Comparison of ENCODE assay signal across 8 cellular contexts in the genomic region with DNA sequence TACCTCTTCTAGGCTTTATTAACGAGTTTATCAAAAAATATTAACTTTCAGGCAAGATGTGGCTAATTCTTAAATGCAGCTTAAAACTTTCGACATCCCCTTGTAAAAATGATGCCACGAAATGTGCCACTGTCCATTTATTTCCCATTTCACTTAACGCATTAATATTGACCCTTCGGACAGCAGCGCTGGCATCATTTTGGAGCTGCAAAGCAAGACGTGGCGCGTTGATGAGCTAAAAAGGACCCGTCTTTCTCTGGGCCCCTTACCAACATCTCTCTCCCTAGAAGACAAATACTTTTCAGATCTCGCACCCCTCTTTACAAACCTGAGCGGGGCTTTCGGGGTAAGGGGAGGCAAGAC.
DNase-seq lines count a peak whose midpoint lies in the region; ATAC-seq and TF ChIP-seq lines count a peak whose summit lies in the region.

No MANE protein-coding gene starts in this region.

- no peak for DNase-seq in activated T-cell treated with anti-CD3 and anti-CD28 coated beads, Interleukin-2, amount 50 U/mL, for 72 hours
- DNase-seq in activated T-cell treated with anti-CD3 and anti-CD28 coated beads, Interleukin-2, amount 50 U/mL, for 48 hours = no peak
- no peak for DNase-seq in activated T-helper 2 cell treated with anti-CD3 and anti-CD28 coated beads, Interferon-gamma antibody, Interleukin-2, Interleukin-4, amounts not matched to agents 10 μg/mL and 5 μg/mL and 100 μg/mL, durations not matched to agents 14 hours and 24 hours and 36 hours (ENCODE audit: low spot score)
- DNase-seq in immature natural killer cell (no peak), thoracic aorta (ENCODE audit: low spot score) (no peak), NCI-H1417 (lab: John Stamatoyannopoulos, UW) (no peak), NAMALWA (ENCODE audit: low spot score) (no peak)

- H3K9me3 ChIP-seq in thoracic aorta = no peaks in the 10 kb centered on the region

- H3K9me3 Mint-ChIP-seq in activated T-cell treated with anti-CD3 and anti-CD28 coated beads, Interleukin-2, amount 50 U/mL, for 72 hours = no peaks in the 10 kb centered on the region
- no peaks in the 10 kb centered on the region for H3K9me3 Mint-ChIP-seq in activated T-helper 2 cell treated with anti-CD3 and anti-CD28 coated beads, Interferon-gamma antibody, Interleukin-2, Interleukin-4, amounts not matched to agents 10 μg/mL and 5 μg/mL and 100 μg/mL, durations not matched to agents 14 hours and 24 hours and 36 hours
- H3K9me3 Mint-ChIP-seq in immature natural killer cell = no peaks in the 10 kb centered on the region

- H3K36me3 ChIP-seq in thoracic aorta = no peaks in the 10 kb centered on the region

- no peaks in the 10 kb centered on the region for H3K4me1 Mint-ChIP-seq in activated T-cell treated with anti-CD3 and anti-CD28 coated beads, Interleukin-2, amount 50 U/mL, for 72 hours (ENCODE audit: low read depth)
- H3K4me1 Mint-ChIP-seq in activated T-helper 2 cell treated with anti-CD3 and anti-CD28 coated beads, Interferon-gamma antibody, Interleukin-2, Interleukin-4, amounts not matched to agents 10 μg/mL and 5 μg/mL and 100 μg/mL, durations not matched to agents 14 hours and 24 hours and 36 hours (ENCODE audit: low read depth) = peaks cover 5% of the 10 kb centered on the region
- H3K4me1 Mint-ChIP-seq in immature natural killer cell = peaks cover 7 to 13% of the 10 kb centered on the region in 2 donors

- intact Hi-C loops in activated T-helper 2 cell treated with anti-CD3 and anti-CD28 coated beads, Interferon-gamma antibody, Interleukin-2, Interleukin-4, amounts not matched to agents 10 μg/mL and 5 μg/mL and 100 μg/mL, durations not matched to agents 14 hours and 24 hours and 36 hours (cut with micrococcal nuclease) = loop anchor here (5.0 to 10.0 kb wide), 2 partner anchors 80 to 182 kb away; no protein-coding TSS in a partner anchor

- peaks cover 50% of the 10 kb centered on the region for H3K27me3 Mint-ChIP-seq in activated T-cell treated with anti-CD3 and anti-CD28 coated beads, Interleukin-2, amount 50 U/mL, for 72 hours (ENCODE audit: low read depth)
- H3K27me3 Mint-ChIP-seq in activated T-helper 2 cell treated with anti-CD3 and anti-CD28 coated beads, Interferon-gamma antibody, Interleukin-2, Interleukin-4, amounts not matched to agents 10 μg/mL and 5 μg/mL and 100 μg/mL, durations not matched to agents 14 hours and 24 hours and 36 hours (ENCODE audit: low read depth) = peaks cover 59% of the 10 kb centered on the region
- peaks cover 9 to 19% (median 14%) of the 10 kb centered on the region in 3 donors for H3K27me3 Mint-ChIP-seq in immature natural killer cell (ENCODE audit: low read depth in 3 of 3)

- TF ChIP-seq CTCF in thoracic aorta (IDR thresholded peaks at IDR 0.05) = no peak

- H3K27ac Mint-ChIP-seq in activated T-cell treated with anti-CD3 and anti-CD28 coated beads, Interleukin-2, amount 50 U/mL, for 72 hours = no peak overlapping the region
- no peak overlapping the region for H3K27ac Mint-ChIP-seq in activated T-helper 2 cell treated with anti-CD3 and anti-CD28 coated beads, Interferon-gamma antibody, Interleukin-2, Interleukin-4, amounts not matched to agents 10 μg/mL and 5 μg/mL and 100 μg/mL, durations not matched to agents 14 hours and 24 hours and 36 hours
- H3K27ac Mint-ChIP-seq in immature natural killer cell = no peak overlapping the region

- peaks cover 0 to 6% of the 10 kb centered on the region in 2 donors for H3K4me1 ChIP-seq in thoracic aorta (ENCODE audit: control insufficient read depth in 1 of 2, low read depth in 2 of 2)

- H3K4me3 ChIP-seq in thoracic aorta = peak overlapping the region; percentile 83

- H3K27me3 ChIP-seq in thoracic aorta (replicated peaks; ENCODE audit: insufficient read depth) = peaks cover 7% of the 10 kb centered on the region

- no peak for ATAC-seq in activated T-cell treated with anti-CD3 and anti-CD28 coated beads, Interleukin-2, amount 50 U/mL, for 72 hours (replicated peaks in 1 of 2)
- ATAC-seq in thoracic aorta (ENCODE audit: insufficient number of reproducible peaks, low FRiP score, low read depth) = no peak
- ATAC-seq in GM21381 (IDR thresholded peaks at IDR 0.05; ENCODE audit: unreplicated experiment) = no peak

- no peak overlapping the region for H3K27ac ChIP-seq in thoracic aorta

- no peaks in the 10 kb centered on the region for H3K36me3 Mint-ChIP-seq in activated T-cell treated with anti-CD3 and anti-CD28 coated beads, Interleukin-2, amount 50 U/mL, for 72 hours (ENCODE audit: insufficient read depth in 2 of 2)
- no peaks in the 10 kb centered on the region for H3K36me3 Mint-ChIP-seq in activated T-helper 2 cell treated with anti-CD3 and anti-CD28 coated beads, Interferon-gamma antibody, Interleukin-2, Interleukin-4, amounts not matched to agents 10 μg/mL and 5 μg/mL and 100 μg/mL, durations not matched to agents 14 hours and 24 hours and 36 hours (ENCODE audit: low read depth)
- H3K36me3 Mint-ChIP-seq in immature natural killer cell = no peaks in the 10 kb centered on the region

- peak overlapping the region; percentile 41 to 67 for H3K4me3 Mint-ChIP-seq in activated T-cell treated with anti-CD3 and anti-CD28 coated beads, Interleukin-2, amount 50 U/mL, for 72 hours
- peak overlapping the region; percentile 31 for H3K4me3 Mint-ChIP-seq in activated T-helper 2 cell treated with anti-CD3 and anti-CD28 coated beads, Interferon-gamma antibody, Interleukin-2, Interleukin-4, amounts not matched to agents 10 μg/mL and 5 μg/mL and 100 μg/mL, durations not matched to agents 14 hours and 24 hours and 36 hours (ENCODE audit: low read depth)
- H3K4me3 Mint-ChIP-seq in immature natural killer cell = peak overlapping the region; percentile 30 to 74 (median 65)
